9 cellular contexts compared by ENCODE assay signal in genomic region chr10:100043796-100044195, GRCh38. TPM values are rescaled to one million over a fixed set of nuclear protein-coding genes. Genes with fewer than 3 reads are reported as not detected.
DNase-seq lines count a peak whose midpoint lies in the region; ATAC-seq and TF ChIP-seq lines count a peak whose summit lies in the region.
"Had no signal": no experiment of that assay in that cellular context is flagged by ENCODE, and none has a peak within 500 bp of the region (broad histone marks: within the 10 kb centered on the region; RNA-seq: fewer than 3 reads in every experiment).

No MANE protein-coding gene starts in this region.

- peak; percentile 95 for ATAC-seq in Right ventricle myocardium inferior
- ATAC-seq in sciatic nerve, result peak; percentile 87
- no peak for ATAC-seq in GM19023 (IDR thresholded peaks at IDR 0.05; ENCODE audit: unreplicated experiment)

- POLR2A ChIA-PET in HEK293T (lab: Yijun Ruan, JAX), result interaction anchor here (0.6 kb wide), 1 partner anchor 35 kb away, joined by 3 read pairs; no protein-coding TSS in a partner anchor

- no peak overlapping the region for H3K4me3 Mint-ChIP-seq in activated T-cell treated with anti-CD3 and anti-CD28 coated beads, Interleukin-2, amount 50 U/mL, for 24 hours
- H3K4me3 Mint-ChIP-seq: activated T-cell treated with anti-CD3 and anti-CD28 coated beads, Interleukin-2, amount 50 U/mL, for 72 hours had no signal

- no peak overlapping the region for H3K27ac Mint-ChIP-seq in activated T-cell treated with anti-CD3 and anti-CD28 coated beads, Interleukin-2, amount 50 U/mL, for 24 hours
- H3K27ac Mint-ChIP-seq: activated T-cell treated with anti-CD3 and anti-CD28 coated beads, Interleukin-2, amount 50 U/mL, for 72 hours had no signal

- H3K4me1 Mint-ChIP-seq in activated T-cell treated with anti-CD3 and anti-CD28 coated beads, Interleukin-2, amount 50 U/mL, for 24 hours (ENCODE audit: low read depth), result peaks cover 9% of the 10 kb centered on the region

- intact Hi-C loops in Right ventricle myocardium inferior (cut with DNase I) (loop anchor here (1.0 to 10.0 kb wide), 2 partner anchors 33 to 129 kb away; no protein-coding TSS in a partner anchor), sciatic nerve (cut with DNase I) (loop anchor here (5.0 kb wide), 1 partner anchor 426 kb away; no protein-coding TSS in a partner anchor)

- H3K27me3 Mint-ChIP-seq in activated T-cell treated with anti-CD3 and anti-CD28 coated beads, Interleukin-2, amount 50 U/mL, for 24 hours, result peaks cover 13% of the 10 kb centered on the region

- DNase-seq in EH (ENCODE audit: low read depth) (peak; percentile 62), SW480 (ENCODE audit: low spot score) (peak; percentile 48), Right ventricle myocardium inferior (ENCODE audit: missing footprints) (peak; percentile 76), sciatic nerve (ENCODE audit: low spot score) (no peak), HEK293T (ENCODE audit: extremely low spot score) (no peak), NCI-H748 (lab: John Stamatoyannopoulos, UW; ENCODE audit: unreplicated experiment) (no peak)
- DNase-seq in activated T-cell treated with anti-CD3 and anti-CD28 coated beads, Interleukin-2, amount 50 U/mL, for 24 hours, result no peak

- CTCF ChIA-PET in HEK293T (lab: Yijun Ruan, JAX), result interaction anchor here (0.7 to 7.4 kb wide), 4 partner anchors 34 to 197 kb away, joined by 3 to 73 read pairs (median 4); partner anchors contain the start of gene DNMBP

- H3K9me3 Mint-ChIP-seq in activated T-cell treated with anti-CD3 and anti-CD28 coated beads, Interleukin-2, amount 50 U/mL, for 24 hours, result no peaks in the 10 kb centered on the region
- H3K9me3 Mint-ChIP-seq: activated T-cell treated with anti-CD3 and anti-CD28 coated beads, Interleukin-2, amount 50 U/mL, for 72 hours had no signal

- H3K36me3 Mint-ChIP-seq in activated T-cell treated with anti-CD3 and anti-CD28 coated beads, Interleukin-2, amount 50 U/mL, for 24 hours (ENCODE audit: low read depth), result no peaks in the 10 kb centered on the region

TF ChIP-seq in HEK293T, 16 proteins besides CTCF, POLR2A, EP300 and RAD21:
- no peak for TF ChIP-seq PKNOX1 (IDR thresholded peaks at IDR 0.05)
- TF ChIP-seq TARDBP (IDR thresholded peaks at IDR 0.05), result no peak
- no peak for TF ChIP-seq LEF1 (IDR thresholded peaks at IDR 0.05; ENCODE audit: borderline replicate concordance)
- TF ChIP-seq CTBP1 (IDR thresholded peaks at IDR 0.05; ENCODE audit: borderline replicate concordance), result no peak
- no peak for TF ChIP-seq NFRKB (IDR thresholded peaks at IDR 0.05)
- no peak for TF ChIP-seq BHLHE40 (IDR thresholded peaks at IDR 0.05; ENCODE audit: borderline replicate concordance)
- no peak for TF ChIP-seq L3MBTL2 (conservative IDR thresholded peaks at IDR 0.05)
- TF ChIP-seq SP1 (IDR thresholded peaks at IDR 0.05), result no peak
- no peak for TF ChIP-seq SUZ12 (IDR thresholded peaks at IDR 0.05)
- TF ChIP-seq HDGF (IDR thresholded peaks at IDR 0.05; ENCODE audit: borderline replicate concordance), result no peak
- no peak for TF ChIP-seq FOXA1 (IDR thresholded peaks at IDR 0.05)
- TF ChIP-seq ZNF384 (IDR thresholded peaks at IDR 0.05), result no peak
- TF ChIP-seq FOXK2 (IDR thresholded peaks at IDR 0.05), result no peak
- no peak for TF ChIP-seq FOXM1 (IDR thresholded peaks at IDR 0.05; ENCODE audit: borderline replicate concordance)
- no peak for TF ChIP-seq ARNT (IDR thresholded peaks at IDR 0.05)

RNA-seq across cellular contexts. Expression of gene DNMBP, which starts 34.0 kb away (rescaled TPM):
- total RNA-seq in Right ventricle myocardium inferior (6.6 TPM), sciatic nerve (26.8 TPM)

RNA-seq across cellular contexts. Expression of gene CPN1, which starts 37.9 kb away (rescaled TPM):
- total RNA-seq in Right ventricle myocardium inferior (not detected), sciatic nerve (not detected)
- total RNA-seq: activated T-cell treated with anti-CD3 and anti-CD28 coated beads, Interleukin-2, amount 50 U/mL, for 72 hours had no signal

Comparison
In these comparisons a context has a peak if more than half of its experiments do, and no peak if none do; other contexts are left out.
1. DNase-seq: peak in EH (single experiment), SW480 (single experiment) and Right ventricle myocardium inferior (single experiment); none in sciatic nerve (single experiment), HEK293T (single experiment), NCI-H748 (single experiment) and activated T-cell treated with anti-CD3 and anti-CD28 coated beads, Interleukin-2, amount 50 U/mL, for 24 hours (single experiment).